ENCODE assay signal across 16 cellular contexts in the genomic region with DNA sequence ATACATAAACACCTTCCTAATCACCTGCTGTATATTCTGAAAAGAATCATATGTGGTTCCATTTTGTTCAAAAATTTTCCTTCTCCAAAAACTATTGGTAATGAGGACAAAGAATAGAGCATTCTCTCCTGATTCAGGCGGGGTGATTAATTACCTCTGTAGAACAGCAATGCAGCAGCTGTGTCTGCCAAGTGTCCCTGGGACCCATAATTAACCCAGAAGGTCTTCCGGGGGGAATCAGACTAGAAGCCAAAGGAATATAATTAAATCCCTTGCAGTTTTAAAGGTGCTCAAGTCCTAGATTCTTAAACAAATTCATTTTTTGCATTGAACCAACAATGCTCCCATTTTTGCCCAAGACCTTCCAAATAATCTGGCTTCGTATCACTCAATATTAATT.
DNase-seq lines count a peak whose midpoint lies in the region; TF ChIP-seq lines count a peak whose summit lies in the region.
"Had no signal": no experiment of that assay in that cellular context is flagged by ENCODE, and none has a peak within 500 bp of the region (broad histone marks: within the 10 kb centered on the region; RNA-seq: fewer than 3 reads in every experiment).

No MANE protein-coding gene starts in this region.

- peaks cover 4% of the 10 kb centered on the region for H3K4me1 ChIP-seq in A673 (ENCODE audit: insufficient read depth, low read length, poor library complexity, severe bottlenecking)

- no peaks in the 10 kb centered on the region for H3K27me3 ChIP-seq in A673 (replicated peaks; ENCODE audit: insufficient read depth, low read depth, low read length, poor library complexity)

- no peaks in the 10 kb centered on the region for H3K27me3 Mint-ChIP-seq in mesothelial cell of epicardium (ENCODE audit: low read depth)
- H3K27me3 Mint-ChIP-seq: CD4-positive, CD25-positive, alpha-beta regulatory T cell had no signal

- H3K4me3 ChIP-seq in A673 (ENCODE audit: low read depth, low read length, poor library complexity, severe bottlenecking), result no peak overlapping the region
- H3K4me3 ChIP-seq: GM12878 had no signal

- BruUV-seq in A673 (replicated peaks; lab: Mats Ljungman, UMichigan), result no TSS peak

- peak overlapping the region; percentile 35 for H3K27ac Mint-ChIP-seq in mesothelial cell of epicardium
- H3K27ac Mint-ChIP-seq: CD4-positive, CD25-positive, alpha-beta regulatory T cell had no signal

- CTCF ChIA-PET in A673 (lab: Charles Lee), result no interaction called here

- TF ChIP-seq RAD21 in Ishikawa (IDR thresholded peaks at IDR 0.05; ENCODE audit: low read depth), result no peak

- TF ChIP-seq CTCF in A673 (conservative IDR thresholded peaks at IDR 0.05; ENCODE audit: low read depth, low read length) (no peak), mesothelial cell of epicardium (IDR thresholded peaks at IDR 0.05; ENCODE audit: unreplicated experiment) (no peak)

- POLR2A ChIA-PET in A673 (lab: Charles Lee; ENCODE audit: low non-redundant PET), result no interaction called here

- H3K36me3 Mint-ChIP-seq in mesothelial cell of epicardium, result no peaks in the 10 kb centered on the region
- H3K36me3 Mint-ChIP-seq: CD4-positive, CD25-positive, alpha-beta regulatory T cell had no signal

- no peak overlapping the region for H3K27ac ChIP-seq in A673 (ENCODE audit: low read depth, low read length, poor library complexity, severe bottlenecking)

- TF ChIP-seq EP300 in Ishikawa (IDR thresholded peaks at IDR 0.05; ENCODE audit: borderline replicate concordance), result no peak

- DNase-seq in NCI-H748 (lab: John Stamatoyannopoulos, UW; ENCODE audit: unreplicated experiment) (peak; percentile 9), NCI-H748 treated with DMSO at 0.1 percent for 48 hours (lab: John Stamatoyannopoulos, UW) (no peak), A673 (ENCODE audit: low spot score) (peak; percentile 30), mesothelial cell of epicardium (ENCODE audit: low spot score in 2 of 2, unreplicated experiment in 2 of 2) (no peak), DMS53 treated with DMSO at 0.1 percent for 48 hours (lab: John Stamatoyannopoulos, UW; ENCODE audit: unreplicated experiment) (no peak), hepatic stellate cell (ENCODE audit: low spot score) (no peak)
- DNase-seq: CD4-positive, CD25-positive, alpha-beta regulatory T cell; DND-41; IMR-90; NCI-H1930; NCI-H526 treated with DMSO at 0.1 percent for 48 hours; OCI-M1; SHP77; SK-N-SH had no signal

- H3K36me3 ChIP-seq in A673 (ENCODE audit: insufficient read depth, low read length, poor library complexity, severe bottlenecking), result no peaks in the 10 kb centered on the region

- intact Hi-C loops in A673 (cut with micrococcal nuclease; ENCODE audit: unreplicated experiment), result no loop called here

- H3K9me3 Mint-ChIP-seq in mesothelial cell of epicardium, result no peaks in the 10 kb centered on the region

- no peaks in the 10 kb centered on the region for H3K9me3 ChIP-seq in A673 (ENCODE audit: low read depth, low read length, poor library complexity, severe bottlenecking)
- H3K9me3 ChIP-seq: SK-N-SH had no signal

- no peak overlapping the region for H3K4me3 Mint-ChIP-seq in mesothelial cell of epicardium
- H3K4me3 Mint-ChIP-seq: CD4-positive, CD25-positive, alpha-beta regulatory T cell had no signal

- peaks cover 56% of the 10 kb centered on the region for H3K4me1 Mint-ChIP-seq in mesothelial cell of epicardium

TF ChIP-seq in Ishikawa, 13 proteins besides CTCF, POLR2A, EP300 and RAD21:
- TF ChIP-seq TAF1 (IDR thresholded peaks at IDR 0.05; ENCODE audit: low read depth), result no peak
- TF ChIP-seq, protein P1, sequence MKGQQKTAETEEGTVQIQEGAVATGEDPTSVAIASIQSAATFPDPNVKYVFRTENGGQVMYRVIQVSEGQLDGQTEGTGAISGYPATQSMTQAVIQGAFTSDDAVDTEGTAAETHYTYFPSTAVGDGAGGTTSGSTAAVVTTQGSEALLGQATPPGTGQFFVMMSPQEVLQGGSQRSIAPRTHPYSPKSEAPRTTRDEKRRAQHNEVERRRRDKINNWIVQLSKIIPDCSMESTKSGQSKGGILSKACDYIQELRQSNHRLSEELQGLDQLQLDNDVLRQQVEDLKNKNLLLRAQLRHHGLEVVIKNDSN (IDR thresholded peaks at IDR 0.05), result no peak
- no peak for TF ChIP-seq CEBPB (IDR thresholded peaks at IDR 0.05)
- no peak for TF ChIP-seq TEAD4 (IDR thresholded peaks at IDR 0.05)
- TF ChIP-seq TCF12 (IDR thresholded peaks at IDR 0.05; ENCODE audit: low read depth), result no peak
- TF ChIP-seq NFIC (IDR thresholded peaks at IDR 0.05), result peak; percentile 38; the same call in 1 of the 2 replicates

Comparison
In these comparisons a context has a peak if more than half of its experiments do, and no peak if none do; other contexts are left out.
1. DNase-seq: peak in NCI-H748 (single experiment) and A673 (single experiment); none in NCI-H748 treated with DMSO at 0.1 percent for 48 hours (single experiment), mesothelial cell of epicardium (0 of 2), DMS53 treated with DMSO at 0.1 percent for 48 hours (single experiment) and hepatic stellate cell (single experiment).